Comparison of ENCODE assay signal across 19 cellular contexts in genomic region chr4:174450452-174450851, GRCh38.
DNase-seq lines count a peak whose midpoint lies in the region; ATAC-seq and TF ChIP-seq lines count a peak whose summit lies in the region.
"Had no signal": no experiment of that assay in that cellular context is flagged by ENCODE, and none has a peak within 500 bp of the region (broad histone marks: within the 10 kb centered on the region; RNA-seq: fewer than 3 reads in every experiment).

No MANE protein-coding gene starts in this region.

- TF ChIP-seq CTCF in fibroblast of the aortic adventitia (IDR thresholded peaks at IDR 0.05; ENCODE audit: insufficient read depth, low read length), result no peak

- ATAC-seq in HG03025 (IDR thresholded peaks at IDR 0.05; ENCODE audit: low FRiP score, unreplicated experiment) (no peak), GM19452 (IDR thresholded peaks at IDR 0.05; ENCODE audit: unreplicated experiment) (no peak)
- ATAC-seq: GM12878, HepG2, SK-N-SH treated with all-trans-retinoic acid at 6 μM for 48 hours had no signal

- H3K4me3 ChIP-seq in adipocyte (ENCODE audit: low read length) (no peak overlapping the region), fibroblast of the aortic adventitia (ENCODE audit: low read depth, low read length) (no peak overlapping the region), rectal smooth muscle tissue (ENCODE audit: low read length) (no peak overlapping the region), urinary bladder (ENCODE audit: low read depth, low read length) (no peak overlapping the region)
- H3K4me3 ChIP-seq: GM12878, PC-9 had no signal

- H3K9me3 ChIP-seq in adipocyte (ENCODE audit: control insufficient read depth, low read length), result no peaks in the 10 kb centered on the region

- H3K36me3 ChIP-seq in adipocyte (ENCODE audit: control insufficient read depth, insufficient read depth, low read length, severe bottlenecking), result no peaks in the 10 kb centered on the region
- no peaks in the 10 kb centered on the region for H3K36me3 ChIP-seq in rectal smooth muscle tissue (ENCODE audit: control insufficient read depth, insufficient read depth, low read length)
- H3K36me3 ChIP-seq in urinary bladder (ENCODE audit: insufficient read depth), result no peaks in the 10 kb centered on the region

- H3K27ac ChIP-seq in rectal smooth muscle tissue (ENCODE audit: low read depth, low read length), result peak overlapping the region; percentile 54
- H3K27ac ChIP-seq in urinary bladder (ENCODE audit: low read depth), result peak overlapping the region; percentile 38
- H3K27ac ChIP-seq: PC-9, RWPE1 had no signal

- H3K27me3 ChIP-seq in adipocyte (replicated peaks; ENCODE audit: control insufficient read depth, insufficient read depth, low read length) (no peaks in the 10 kb centered on the region), rectal smooth muscle tissue (ENCODE audit: control insufficient read depth, insufficient read depth, low read length) (no peaks in the 10 kb centered on the region)

- 20% methylated on average over 2 of the region's 2 CpGs for WGBS in urinary bladder

- in situ Hi-C loops in ACHN (cut with HindIII; ENCODE audit: low pct_ligation_motif_present, low pct_unique_long_range_greater_than_20kb, low sequenced_read_pairs), result no loop called here

- DNase-seq in adipocyte (ENCODE audit: low read depth) (peak; percentile 36), fibroblast of the aortic adventitia (ENCODE audit: low read depth) (peak; percentile 83), ACHN (no peak), NOMO-1 (lab: John Stamatoyannopoulos, UW; ENCODE audit: unreplicated experiment in 2 of 2) (no peak)
- DNase-seq: Calu3; CD4-positive, alpha-beta memory T cell; KG1; NCI-H1417 treated with DMSO at 0.1 percent for 48 hours; NCI-H2029; PC-9; SIG-M5 had no signal

- H3K9ac ChIP-seq in adipocyte (ENCODE audit: low read length) (no peak overlapping the region), rectal smooth muscle tissue (ENCODE audit: low read length) (no peak overlapping the region)

- peaks cover 7% of the 10 kb centered on the region for H3K4me1 ChIP-seq in adipocyte (ENCODE audit: control insufficient read depth, insufficient read depth, low read length)
- peaks cover 31% of the 10 kb centered on the region for H3K4me1 ChIP-seq in rectal smooth muscle tissue (ENCODE audit: control insufficient read depth, insufficient read depth, low read length)
- H3K4me1 ChIP-seq in urinary bladder (ENCODE audit: insufficient read depth), result peaks cover 2% of the 10 kb centered on the region

Comparison
In these comparisons a context has a peak if more than half of its experiments do, and no peak if none do; other contexts are left out.
1. DNase-seq: peak in adipocyte (single experiment) and fibroblast of the aortic adventitia (single experiment); none in ACHN (single experiment) and NOMO-1 (0 of 2).